ENCODE assay signal across 24 cellular contexts in the genomic region with DNA sequence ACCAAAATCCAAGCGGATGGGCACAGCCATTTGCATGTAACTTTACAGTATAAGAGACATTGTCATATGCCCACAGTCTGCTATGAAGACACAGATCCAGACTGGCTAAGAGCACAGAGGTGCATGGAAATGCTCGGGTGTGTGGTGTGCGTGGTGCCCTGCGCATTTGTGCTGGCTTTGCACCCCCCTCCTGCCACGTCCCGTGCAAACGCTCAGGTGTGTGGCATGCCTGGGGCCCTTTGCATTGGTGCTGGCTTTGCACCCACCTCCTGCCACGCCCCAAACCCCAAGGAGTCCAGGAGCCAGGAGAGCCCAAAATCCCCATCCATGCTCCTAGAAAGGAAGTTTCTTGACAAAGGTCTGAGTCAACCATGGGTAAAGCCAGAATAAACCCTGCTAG.
"Had no signal": no experiment of that assay in that cellular context is flagged by ENCODE, and none has a peak within 500 bp of the region (broad histone marks: within the 10 kb centered on the region; RNA-seq: fewer than 3 reads in every experiment).

No MANE protein-coding gene starts in this region.

- ATAC-seq: activated T-cell treated with anti-CD3 and anti-CD28 coated beads, Interleukin-2, amount 50 U/mL, for 72 hours; esophagus mucosa; left lung; right lobe of liver had no signal

- DNase-seq: activated CD4-positive, alpha-beta T cell treated with anti-CD3 and anti-CD28 coated beads for 4 hours; activated CD4-positive, alpha-beta T cell treated with anti-CD3 and anti-CD28 coated beads, Interleukin-2, amount 50 U/mL, for 4 hours; activated naive CD4-positive, alpha-beta T cell treated with anti-CD3 and anti-CD28 coated beads for 36 hours; activated T-cell treated with anti-CD3 and anti-CD28 coated beads for 4 hours; activated T-cell treated with anti-CD3 and anti-CD28 coated beads, Interleukin-2, amount 50 U/mL, for 72 hours; amniotic stem cell; brain microvascular endothelial cell; caudate nucleus; endodermal cell; foreskin fibroblast; hypothalamus; immature natural killer cell; left lung; naive B cell; occipital lobe; right lobe of liver; stimulated activated naive CD4-positive, alpha-beta T cell; transverse colon had no signal

- H3K4me3 Mint-ChIP-seq: activated naive CD4-positive, alpha-beta T cell treated with anti-CD3 and anti-CD28 coated beads for 36 hours; activated T-cell treated with anti-CD3 and anti-CD28 coated beads, Interleukin-2, amount 50 U/mL, for 72 hours; endodermal cell; immature natural killer cell; mesothelial cell of epicardium; naive B cell; neural crest cell had no signal

- H3K4me1 ChIP-seq: left lung, right lobe of liver, transverse colon, vagina had no signal

- H3K27me3 Mint-ChIP-seq: naive B cell had no signal

- H3K9me3 ChIP-seq: right lobe of liver, vagina had no signal

- H3K4me1 Mint-ChIP-seq: endodermal cell, immature natural killer cell, mesothelial cell of epicardium, naive B cell, neural crest cell had no signal

- H3K36me3 Mint-ChIP-seq: immature natural killer cell, mesothelial cell of epicardium had no signal

- H3K4me3 ChIP-seq: left lung, right lobe of liver, skin epidermis, transverse colon, vagina had no signal

- H3K27ac ChIP-seq: brain microvascular endothelial cell, left lung, right lobe of liver, skin epidermis, transverse colon, vagina, VCaP had no signal

- H3K27me3 ChIP-seq: brain microvascular endothelial cell, left lung, right lobe of liver, transverse colon, vagina had no signal

- H3K27ac Mint-ChIP-seq: activated naive CD4-positive, alpha-beta T cell treated with anti-CD3 and anti-CD28 coated beads for 36 hours; activated T-cell treated with anti-CD3 and anti-CD28 coated beads, Interleukin-2, amount 50 U/mL, for 72 hours; endodermal cell; immature natural killer cell; mesothelial cell of epicardium; naive B cell had no signal

- H3K36me3 ChIP-seq: brain microvascular endothelial cell, left lung, right lobe of liver, transverse colon, vagina had no signal
